ENCODE assay signal across 17 cellular contexts in genomic region chr14:22803575-22803974, GRCh38. TPM values are rescaled to one million over a fixed set of nuclear protein-coding genes. Genes with fewer than 3 reads are reported as not detected.
DNase-seq lines count a peak whose midpoint lies in the region; ATAC-seq and TF ChIP-seq lines count a peak whose summit lies in the region.
"Had no signal": no experiment of that assay in that cellular context is flagged by ENCODE, and none has a peak within 500 bp of the region (broad histone marks: within the 10 kb centered on the region; RNA-seq: fewer than 3 reads in every experiment).

No MANE protein-coding gene starts in this region.

- H3K27me3 ChIP-seq in neural progenitor cell: no peaks in the 10 kb centered on the region
- peaks cover 0 to 4% (median 0%) of the 10 kb centered on the region in 3 experiments for H3K27me3 ChIP-seq in neuronal stem cell (ENCODE audit: control insufficient read depth in 3 of 3, insufficient read depth in 3 of 3, low read depth in 1 of 3, low read length in 3 of 3)
- H3K27me3 ChIP-seq: upper lobe of left lung had no signal

- H3K4ac ChIP-seq in neuronal stem cell (ENCODE audit: low read length): no peak overlapping the region

- no peak overlapping the region for H2AK5ac ChIP-seq in neuronal stem cell (ENCODE audit: low read depth, low read length)

- H2BK5ac ChIP-seq in neuronal stem cell (ENCODE audit: low read length): no peak overlapping the region

- no peaks in the 10 kb centered on the region for H3K36me3 ChIP-seq in neural progenitor cell
- H3K36me3 ChIP-seq in neuronal stem cell (replicated peaks in 1 of 2; ENCODE audit: control insufficient read depth in 2 of 2, insufficient read depth in 2 of 2, low read length in 2 of 2): no peaks in the 10 kb centered on the region
- H3K36me3 ChIP-seq: upper lobe of left lung had no signal

- H3K9me3 Mint-ChIP-seq in neural progenitor cell: no peaks in the 10 kb centered on the region
- H3K9me3 Mint-ChIP-seq: activated T-helper 2 cell treated with anti-CD3 and anti-CD28 coated beads, Interferon-gamma antibody, Interleukin-2, Interleukin-4, amounts not matched to agents 10 μg/mL and 5 μg/mL and 100 μg/mL, durations not matched to agents 14 hours and 24 hours and 36 hours had no signal

- H3K4me3 Mint-ChIP-seq in neural progenitor cell: no peak overlapping the region
- H3K4me3 Mint-ChIP-seq: CD4-positive, CD25-positive, alpha-beta regulatory T cell had no signal

- H4K8ac ChIP-seq in neuronal stem cell (ENCODE audit: low read depth, low read length): no peak overlapping the region

- H3K27ac Mint-ChIP-seq in neural progenitor cell: peak overlapping the region; percentile 71
- H3K27ac Mint-ChIP-seq: activated T-helper 2 cell treated with anti-CD3 and anti-CD28 coated beads, Interferon-gamma antibody, Interleukin-2, Interleukin-4, amounts not matched to agents 10 μg/mL and 5 μg/mL and 100 μg/mL, durations not matched to agents 14 hours and 24 hours and 36 hours had no signal

- H2AFZ ChIP-seq in neural progenitor cell (replicated peaks): no peak overlapping the region
- H2AFZ ChIP-seq in neuronal stem cell (ENCODE audit: low read length): no peak overlapping the region

- no peak overlapping the region for H2BK12ac ChIP-seq in neuronal stem cell (ENCODE audit: low read length)

- no peak overlapping the region for H3K18ac ChIP-seq in neuronal stem cell (ENCODE audit: low read length)

- H3K79me2 ChIP-seq in neural progenitor cell (ENCODE audit: low read depth): no peaks in the 10 kb centered on the region

- ATAC-seq in GM18870 (IDR thresholded peaks at IDR 0.05; ENCODE audit: unreplicated experiment) (peak; percentile 30), GM21529 (IDR thresholded peaks at IDR 0.05; ENCODE audit: unreplicated experiment) (peak; percentile 42), HG03095 (IDR thresholded peaks at IDR 0.05; ENCODE audit: unreplicated experiment) (peak; percentile 34)

- H2BK120ac ChIP-seq in neuronal stem cell (ENCODE audit: low read depth, low read length): no peak overlapping the region

- no peak for DNase-seq in neural progenitor cell (ENCODE audit: low spot score)
- no peak for DNase-seq in neuronal stem cell (ENCODE audit: low spot score)
- DNase-seq in NCI-H2227 (lab: John Stamatoyannopoulos, UW; ENCODE audit: unreplicated experiment): no peak
- no peak for DNase-seq in NCI-H2029 (lab: John Stamatoyannopoulos, UW)
- no peak for DNase-seq in NOMO-1 treated with DMSO at 0.1 percent for 48 hours (lab: John Stamatoyannopoulos, UW; ENCODE audit: unreplicated experiment)
- DNase-seq: CD4-positive, CD25-positive, alpha-beta regulatory T cell; EL; glutamatergic neuron; MV-4-11; NCI-H2171; stimulated activated naive CD4-positive, alpha-beta T cell; upper lobe of left lung had no signal

- H3K36me3 Mint-ChIP-seq in neural progenitor cell: no peaks in the 10 kb centered on the region
- H3K36me3 Mint-ChIP-seq: CD4-positive, CD25-positive, alpha-beta regulatory T cell had no signal

- H3K4me1 ChIP-seq in neural progenitor cell (no peaks in the 10 kb centered on the region), neuronal stem cell (ENCODE audit: control insufficient read depth in 2 of 2, insufficient read depth in 1 of 2, low read depth in 1 of 2, low read length in 2 of 2) (no peaks in the 10 kb centered on the region)

- H4K91ac ChIP-seq in neuronal stem cell (ENCODE audit: low read depth, low read length, poor library complexity): no peak overlapping the region

- no peak overlapping the region for H2BK15ac ChIP-seq in neuronal stem cell (ENCODE audit: low read length)

- H3K9ac ChIP-seq in neural progenitor cell (no peak overlapping the region), neuronal stem cell (ENCODE audit: low read depth, low read length, poor library complexity) (no peak overlapping the region)

- H3K4me3 ChIP-seq in neural progenitor cell: no peak overlapping the region
- no peak overlapping the region for H3K4me3 ChIP-seq in neuronal stem cell (ENCODE audit: low read length in 2 of 2)
- H3K4me3 ChIP-seq: upper lobe of left lung had no signal

- H3K23ac ChIP-seq in neuronal stem cell (ENCODE audit: low read depth, low read length, poor library complexity): no peak overlapping the region

- no peaks in the 10 kb centered on the region for H3K79me1 ChIP-seq in neuronal stem cell (ENCODE audit: low read depth, low read length)

- WGBS in neuronal stem cell (ENCODE audit: extremely low coverage in 2 of 2, insufficient read length in 2 of 2, insufficient replicate concordance in 1 of 2), 2 donors: no CpG with 5 or more reads among the region's 3 CpGs

- H3K27me3 Mint-ChIP-seq in neural progenitor cell (ENCODE audit: insufficient read depth, low read depth): peaks cover 9% of the 10 kb centered on the region

- no peaks in the 10 kb centered on the region for H3F3A ChIP-seq in neural progenitor cell (ENCODE audit: low read depth)

- H3K4me1 Mint-ChIP-seq in neural progenitor cell: no peaks in the 10 kb centered on the region
- H3K4me1 Mint-ChIP-seq: CD4-positive, CD25-positive, alpha-beta regulatory T cell had no signal

- H3K9me3 ChIP-seq in neural progenitor cell (ENCODE audit: low read depth) (no peaks in the 10 kb centered on the region), neuronal stem cell (replicated peaks in 1 of 2; ENCODE audit: control insufficient read depth in 2 of 2, insufficient read depth in 1 of 2, low read depth in 1 of 2, low read length in 2 of 2) (no peaks in the 10 kb centered on the region)
- H3K9me3 ChIP-seq: upper lobe of left lung had no signal

- no peaks in the 10 kb centered on the region for H4K20me1 ChIP-seq in neural progenitor cell (ENCODE audit: low read depth)

- H3K4me2 ChIP-seq in neural progenitor cell (no peak overlapping the region), neuronal stem cell (ENCODE audit: insufficient read depth, low read length, poor library complexity, severe bottlenecking) (no peak overlapping the region)

- TF ChIP-seq CTCF in neural progenitor cell (IDR thresholded peaks at IDR 0.05): no peak

- no peak overlapping the region for H3K27ac ChIP-seq in neural progenitor cell
- no peak overlapping the region for H3K27ac ChIP-seq in neuronal stem cell (replicated peaks; ENCODE audit: low read length)
- H3K27ac ChIP-seq: epithelial cell of prostate, upper lobe of left lung had no signal

- no peak overlapping the region for H3K14ac ChIP-seq in neuronal stem cell (ENCODE audit: low read length)

RNA-seq across cellular contexts. Expression of gene SLC7A7, which starts 11.7 kb away (rescaled TPM):
- 2.8 and 5.6 TPM in 2 replicates for total RNA-seq in neural progenitor cell (ENCODE audit: low replicate concordance)
- 0.60 TPM for polyA plus RNA-seq in neuronal stem cell (2013, experiment 1 of 2)
- 0.48 TPM for polyA plus RNA-seq in neuronal stem cell (2013, experiment 2 of 2)
- total RNA-seq: activated T-helper 2 cell treated with anti-CD3 and anti-CD28 coated beads, Interferon-gamma antibody, Interleukin-2, Interleukin-4, amounts not matched to agents 10 μg/mL and 5 μg/mL and 100 μg/mL, durations not matched to agents 14 hours and 24 hours and 36 hours; CD4-positive, CD25-positive, alpha-beta regulatory T cell had no signal

RNA-seq across cellular contexts. Expression of gene MRPL52, which starts 26.1 kb away (rescaled TPM):
- 28.1 and 71.5 TPM in 2 replicates for total RNA-seq in neural progenitor cell (ENCODE audit: low replicate concordance)
- 193 TPM for polyA plus RNA-seq in neuronal stem cell (2013, experiment 1 of 2)
- polyA plus RNA-seq in neuronal stem cell (2013, experiment 2 of 2): 197 TPM

RNA-seq across cellular contexts. Expression of gene MMP14, which starts 32.8 kb away (rescaled TPM):
- 15.1 and 25.2 TPM in 2 replicates for total RNA-seq in neural progenitor cell (ENCODE audit: low replicate concordance)
- 34.0 TPM for polyA plus RNA-seq in neuronal stem cell (2013, experiment 1 of 2)
- 34.3 TPM for polyA plus RNA-seq in neuronal stem cell (2013, experiment 2 of 2)
- polyA plus RNA-seq: CD4-positive, CD25-positive, alpha-beta regulatory T cell had no signal

RNA-seq across cellular contexts. Expression of gene OXA1L, which starts 37.1 kb away (rescaled TPM):
- total RNA-seq in neural progenitor cell (ENCODE audit: low replicate concordance): 101 and 116 TPM in 2 replicates
- polyA plus RNA-seq in neuronal stem cell (2013, experiment 1 of 2): 157 TPM
- polyA plus RNA-seq in neuronal stem cell (2013, experiment 2 of 2): 152 TPM
